8 cellular contexts compared by ENCODE assay signal in genomic region chr16:11669380-11670146, GRCh38. TPM values are rescaled to one million over a fixed set of nuclear protein-coding genes. Genes with fewer than 3 reads are reported as not detected.
DNase-seq lines count a peak whose midpoint lies in the region; ATAC-seq and TF ChIP-seq lines count a peak whose summit lies in the region.

No MANE protein-coding gene starts in this region.

- no peaks in the 10 kb centered on the region for H3K36me3 ChIP-seq in MM.1S (replicated peaks; ENCODE audit: insufficient read depth, low read length)
- no peaks in the 10 kb centered on the region for H3K36me3 ChIP-seq in stomach

- peak overlapping the region; percentile 97 for H3K4me3 Mint-ChIP-seq in CD4-positive, alpha-beta T cell
- peak overlapping the region; percentile 62 for H3K4me3 Mint-ChIP-seq in MCF 10A (ENCODE audit: unreplicated experiment)

- TF ChIP-seq POLR2A in stomach (IDR thresholded peaks at IDR 0.05), result no peak

- peaks cover 60% of the 10 kb centered on the region for H3K79me2 ChIP-seq in MM.1S (ENCODE audit: low read length)

- H3K27me3 ChIP-seq in CD4-positive, alpha-beta T cell (ENCODE audit: control insufficient read depth, insufficient read depth, low read length), result no peaks in the 10 kb centered on the region
- no peaks in the 10 kb centered on the region for H3K27me3 ChIP-seq in MM.1S (replicated peaks; ENCODE audit: insufficient read depth, low read length)
- H3K27me3 ChIP-seq in stomach, result no peaks in the 10 kb centered on the region

- TF ChIP-seq EP300 in stomach (IDR thresholded peaks at IDR 0.05), result no peak

- H3K9me3 ChIP-seq in CD4-positive, alpha-beta T cell (ENCODE audit: control insufficient read depth, low read length), result no peaks in the 10 kb centered on the region
- H3K9me3 ChIP-seq in MM.1S (replicated peaks; ENCODE audit: insufficient read depth, low read length) (no peaks in the 10 kb centered on the region), stomach (no peaks in the 10 kb centered on the region)

- no peaks in the 10 kb centered on the region for H3K27me3 Mint-ChIP-seq in CD4-positive, alpha-beta T cell
- no peaks in the 10 kb centered on the region for H3K27me3 Mint-ChIP-seq in MCF 10A (ENCODE audit: insufficient read depth, unreplicated experiment)

- peaks cover 14% of the 10 kb centered on the region for H3F3A ChIP-seq in MM.1S (ENCODE audit: insufficient read depth, low read length)

- H3K27ac ChIP-seq in CD4-positive, alpha-beta T cell (ENCODE audit: low read depth, low read length), result peak overlapping the region; percentile 57
- H3K27ac ChIP-seq in MM.1S (ENCODE audit: low read length) (no peak overlapping the region), stomach (peak overlapping the region; percentile 57 to 89 (median 81))

- peak in 1 of 10 experiments; percentile 35 for DNase-seq in CD4-positive, alpha-beta T cell
- DNase-seq in MM.1S (no peak), MCF 10A (ENCODE audit: unreplicated experiment) (no peak), left colon (peak; percentile 34 to 60), stomach (no peak), cerebellar nuclear complex (lab: John Stamatoyannopoulos, UW) (no peak)
- DNase-seq in effector CD8-positive, alpha-beta T cell (lab: John Stamatoyannopoulos, UW), result no peak

- no peaks in the 10 kb centered on the region for H3K9me2 ChIP-seq in MM.1S (replicated peaks; ENCODE audit: insufficient read depth, low read length)

- intact Hi-C loops in CD4-positive, alpha-beta T cell (cut with DNase I, micrococcal nuclease), result loop anchor here in 1 of 2 experiments (5.0 kb wide), 3 partner anchors 73 to 308 kb away; partner anchors contain the start of genes SNX29, TXNDC11 and ZC3H7A
- intact Hi-C loops in MCF 10A (cut with micrococcal nuclease) (no loop called here), left colon (cut with DNase I, micrococcal nuclease) (no loop called here), stomach (cut with DNase I; ENCODE audit: low total_unique reads) (no loop called here)

- ATAC-seq in CD4-positive, alpha-beta T cell (ENCODE audit: poor library complexity), result no peak
- no peak for ATAC-seq in left colon
- no peak for ATAC-seq in GM18868 (IDR thresholded peaks at IDR 0.05; ENCODE audit: unreplicated experiment)

- no peak for TF ChIP-seq CTCF in CD4-positive, alpha-beta T cell (IDR thresholded peaks at IDR 0.05)
- TF ChIP-seq CTCF in MM.1S (IDR thresholded peaks at IDR 0.05; ENCODE audit: low read length) (no peak), MCF 10A (IDR thresholded peaks at IDR 0.05; ENCODE audit: unreplicated experiment) (no peak), stomach (IDR thresholded peaks at IDR 0.05) (no peak)

- H3K4me1 ChIP-seq in MM.1S (ENCODE audit: low read length) (peaks cover 46% of the 10 kb centered on the region), stomach (peaks cover 54 to 72% (median 63%) of the 10 kb centered on the region in 4 donors)

- CTCF ChIA-PET in CD4-positive, alpha-beta T cell (lab: Charles Lee), result interaction anchor here (0.9 to 1.3 kb wide), 2 partner anchors 137 to 274 kb away, joined by 3 to 6 read pairs; no protein-coding TSS in a partner anchor
- CTCF ChIA-PET in MCF 10A (lab: Yijun Ruan, JAX), result interaction anchor here (0.6 to 1.2 kb wide), 4 partner anchors 18 to 357 kb away, joined by 3 to 5 read pairs (median 4); no protein-coding TSS in a partner anchor

- no peak overlapping the region for H2AFZ ChIP-seq in MM.1S (ENCODE audit: low read length)

- WGBS in stomach, 5 donors, result 30 to 38% (median 34%) methylated on average over 15 to 22 of the region's 22 CpGs

- peaks cover 26% of the 10 kb centered on the region for H3K36me3 Mint-ChIP-seq in CD4-positive, alpha-beta T cell (ENCODE audit: low read depth)
- H3K36me3 Mint-ChIP-seq in MCF 10A (ENCODE audit: insufficient read depth, unreplicated experiment), result no peaks in the 10 kb centered on the region

- H3K9ac ChIP-seq in MM.1S (ENCODE audit: low read length), result peak overlapping the region; percentile 19; the same call in 1 of the 2 replicates

- H3K4me3 ChIP-seq in MM.1S (ENCODE audit: low read length), result peak overlapping the region; percentile 76
- peak overlapping the region; percentile 83 to 91 (median 91) for H3K4me3 ChIP-seq in stomach

- no peaks in the 10 kb centered on the region for H4K20me1 ChIP-seq in MM.1S (ENCODE audit: insufficient read depth, low read length)

- peak overlapping the region; percentile 88 for H3K4me2 ChIP-seq in MM.1S (ENCODE audit: low read depth, low read length)

- H3K27ac Mint-ChIP-seq in CD4-positive, alpha-beta T cell, result peak overlapping the region; percentile 94
- H3K27ac Mint-ChIP-seq in MCF 10A (ENCODE audit: low read depth, unreplicated experiment), result no peak overlapping the region

- no peaks in the 10 kb centered on the region for H3K9me3 Mint-ChIP-seq in CD4-positive, alpha-beta T cell
- no peaks in the 10 kb centered on the region for H3K9me3 Mint-ChIP-seq in MCF 10A (ENCODE audit: unreplicated experiment)

- BruUV-seq in MCF 10A (replicated peaks; lab: Mats Ljungman, UMichigan), result no TSS peak

- POLR2A ChIA-PET in CD4-positive, alpha-beta T cell (lab: Charles Lee), result interaction anchor here (0.5 to 3.0 kb wide), 9 partner anchors 9 to 181 kb away, joined by 3 to 18 read pairs (median 4); partner anchors contain the start of genes LITAF and TXNDC11
- POLR2A ChIA-PET in MCF 10A (lab: Yijun Ruan, JAX), result interaction anchor here (0.5 to 2.0 kb wide), 7 partner anchors 8 to 134 kb away, joined by 3 to 13 read pairs (median 4); no protein-coding TSS in a partner anchor

- peaks cover 79% of the 10 kb centered on the region for H3K4me1 Mint-ChIP-seq in CD4-positive, alpha-beta T cell (ENCODE audit: low read depth)
- peaks cover 6% of the 10 kb centered on the region for H3K4me1 Mint-ChIP-seq in MCF 10A (ENCODE audit: insufficient read depth, unreplicated experiment)

RNA-seq across cellular contexts. Expression of gene SNN, which starts 1.3 kb away (rescaled TPM):
- 10 to 100 TPM; 76.3 to 79.7 TPM for total RNA-seq in CD4-positive, alpha-beta T cell
- total RNA-seq in MCF 10A (2022) (1.9 and 5.8 TPM in 2 replicates), left colon (1 to 10 TPM; 2.4 to 7.6 TPM), stomach (10 to 100 TPM in 4 of 5 donors, 1 to 10 TPM in 1; 2.9 to 25.0 (median 16.0) TPM)
- 10 to 100 TPM in 2 of 3 donors, 1 to 10 TPM in 1; 8.5 to 14.0 (median 11.3) TPM for polyA plus RNA-seq in stomach

Comparison
In these comparisons a context has a peak if more than half of its experiments do, and no peak if none do; other contexts are left out.
1. DNase-seq: peak in left colon (2 of 2); none in MM.1S (single experiment), MCF 10A (single experiment), stomach (single experiment), effector CD8-positive, alpha-beta T cell (single experiment) and cerebellar nuclear complex (0 of 2).